ENCODE assay signal across 19 cellular contexts in the genomic region with DNA sequence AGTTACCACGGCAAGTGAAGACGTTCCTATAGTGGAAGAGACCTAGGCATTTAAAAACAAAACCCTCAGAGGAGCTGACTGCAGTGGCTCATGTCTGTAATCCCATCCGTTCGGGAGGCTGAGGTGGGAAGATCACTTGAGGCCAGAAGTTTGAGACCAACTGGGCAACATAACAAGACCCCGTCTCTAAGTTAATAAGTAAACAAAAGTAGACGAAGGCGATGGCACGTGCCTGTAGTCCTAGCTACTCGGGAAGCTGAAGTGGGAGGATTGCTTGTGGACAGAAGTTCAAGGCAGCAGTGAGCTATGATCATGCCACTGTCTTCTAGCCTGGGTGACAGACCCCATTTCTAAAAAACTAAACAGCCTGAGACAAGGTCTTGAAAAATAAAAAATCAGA. TPM values are rescaled to one million over a fixed set of nuclear protein-coding genes. Genes with fewer than 3 reads are reported as not detected.
DNase-seq lines count a peak whose midpoint lies in the region; ATAC-seq and TF ChIP-seq lines count a peak whose summit lies in the region.
"Had no signal": no experiment of that assay in that cellular context is flagged by ENCODE, and none has a peak within 500 bp of the region (broad histone marks: within the 10 kb centered on the region; RNA-seq: fewer than 3 reads in every experiment).

No MANE protein-coding gene starts in this region.

- H3K36me3 Mint-ChIP-seq in activated naive CD4-positive, alpha-beta T cell treated with anti-CD3 and anti-CD28 coated beads, Interleukin-2, amount 50 U/mL, for 24 hours, result peaks cover 4% of the 10 kb centered on the region
- peaks cover 35% of the 10 kb centered on the region for H3K36me3 Mint-ChIP-seq in effector memory CD8-positive, alpha-beta T cell (ENCODE audit: insufficient read depth)
- peaks cover 6% of the 10 kb centered on the region in 2 donors for H3K36me3 Mint-ChIP-seq in CD14-positive monocyte

- no peak overlapping the region for H3K4me3 ChIP-seq in Karpas-422 (ENCODE audit: low read length)
- H3K4me3 ChIP-seq in skeletal muscle tissue (ENCODE audit: low read length in 3 of 3), result peak overlapping the region in 1 of 3 donors; percentile 37
- H3K4me3 ChIP-seq: tibial artery had no signal

- no peaks in the 10 kb centered on the region for H3K9me2 ChIP-seq in Karpas-422 (replicated peaks; ENCODE audit: insufficient read depth, low read length)

- H3K4me3 Mint-ChIP-seq in activated naive CD4-positive, alpha-beta T cell treated with anti-CD3 and anti-CD28 coated beads, Interleukin-2, amount 50 U/mL, for 24 hours, result no peak overlapping the region
- no peak overlapping the region for H3K4me3 Mint-ChIP-seq in effector memory CD8-positive, alpha-beta T cell
- no peak overlapping the region for H3K4me3 Mint-ChIP-seq in CD14-positive monocyte
- H3K4me3 Mint-ChIP-seq: stimulated activated naive B cell treated with anti-CD40 and anti-IgM and Interleukin-4, amounts not matched to agents 10 μg/mL and 1 μg/mL and 100 μg/mL, for 72 hours had no signal

- TF ChIP-seq CTCF in CD14-positive monocyte (IDR thresholded peaks at IDR 0.05), result no peak

- H3K9ac ChIP-seq in Karpas-422 (ENCODE audit: low read length) (no peak overlapping the region), skeletal muscle tissue (ENCODE audit: low read depth in 1 of 3, low read length in 3 of 3) (no peak overlapping the region)

- no peak for DNase-seq in activated naive CD4-positive, alpha-beta T cell treated with anti-CD3 and anti-CD28 coated beads, Interleukin-2, amount 50 U/mL, for 16 hours
- DNase-seq in Karpas-422 (no peak), NCI-H510A (lab: John Stamatoyannopoulos, UW) (no peak), GM03348 (ENCODE audit: low spot score) (no peak), CD14-positive monocyte (ENCODE audit: low spot score) (no peak)
- no peak for DNase-seq in effector memory CD8-positive, alpha-beta T cell
- DNase-seq: aorta; foreskin keratinocyte; GOT3; KBM-7; mammary epithelial cell; NCI-H1694 treated with DMSO at 0.1 percent for 48 hours; NCI-H748 treated with DMSO at 0.1 percent for 48 hours; SHP77; stimulated activated naive B cell treated with anti-CD40 and anti-IgM and Interleukin-4, amounts not matched to agents 10 μg/mL and 1 μg/mL and 100 μg/mL, for 72 hours; tibial artery had no signal

- peaks cover 51% of the 10 kb centered on the region for H3K4me1 Mint-ChIP-seq in activated naive CD4-positive, alpha-beta T cell treated with anti-CD3 and anti-CD28 coated beads, Interleukin-2, amount 50 U/mL, for 24 hours
- H3K4me1 Mint-ChIP-seq in effector memory CD8-positive, alpha-beta T cell (ENCODE audit: low read depth in 2 of 2), result peaks cover 22 to 52% of the 10 kb centered on the region in 2 donors
- peaks cover 34% of the 10 kb centered on the region for H3K4me1 Mint-ChIP-seq in CD14-positive monocyte

- peaks cover 11% of the 10 kb centered on the region for H3K4me1 ChIP-seq in Karpas-422 (ENCODE audit: low read length)
- H3K4me1 ChIP-seq in skeletal muscle tissue (ENCODE audit: control insufficient read depth in 3 of 3, insufficient read depth in 3 of 3, low read length in 3 of 3), result peaks cover 13 to 23% (median 16%) of the 10 kb centered on the region in 3 donors

- no peaks in the 10 kb centered on the region for H3K9me3 Mint-ChIP-seq in activated naive CD4-positive, alpha-beta T cell treated with anti-CD3 and anti-CD28 coated beads, Interleukin-2, amount 50 U/mL, for 24 hours
- no peaks in the 10 kb centered on the region for H3K9me3 Mint-ChIP-seq in effector memory CD8-positive, alpha-beta T cell
- no peaks in the 10 kb centered on the region for H3K9me3 Mint-ChIP-seq in CD14-positive monocyte
- H3K9me3 Mint-ChIP-seq: stimulated activated naive B cell treated with anti-CD40 and anti-IgM and Interleukin-4, amounts not matched to agents 10 μg/mL and 1 μg/mL and 100 μg/mL, for 72 hours had no signal

- no peaks in the 10 kb centered on the region for H4K20me1 ChIP-seq in Karpas-422 (ENCODE audit: insufficient read depth, low read depth, low read length)

- H3K27me3 ChIP-seq in Karpas-422 (ENCODE audit: low read length) (no peaks in the 10 kb centered on the region), skeletal muscle tissue (ENCODE audit: control insufficient read depth in 3 of 3, insufficient read depth in 3 of 3, low read length in 3 of 3) (no peaks in the 10 kb centered on the region)
- H3K27me3 ChIP-seq: foreskin keratinocyte, tibial artery had no signal

- H3K36me3 ChIP-seq in Karpas-422 (ENCODE audit: insufficient read depth, low read length), result no peaks in the 10 kb centered on the region
- no peaks in the 10 kb centered on the region for H3K36me3 ChIP-seq in skeletal muscle tissue (ENCODE audit: control insufficient read depth in 3 of 3, insufficient read depth in 3 of 3, low read length in 3 of 3)
- H3K36me3 ChIP-seq: tibial artery had no signal

- H3K27me3 Mint-ChIP-seq in activated naive CD4-positive, alpha-beta T cell treated with anti-CD3 and anti-CD28 coated beads, Interleukin-2, amount 50 U/mL, for 24 hours, result no peaks in the 10 kb centered on the region
- no peaks in the 10 kb centered on the region for H3K27me3 Mint-ChIP-seq in effector memory CD8-positive, alpha-beta T cell
- peaks cover 0 to 11% (median 9%) of the 10 kb centered on the region in 3 donors for H3K27me3 Mint-ChIP-seq in CD14-positive monocyte (ENCODE audit: low read depth in 3 of 3)
- H3K27me3 Mint-ChIP-seq: stimulated activated naive B cell treated with anti-CD40 and anti-IgM and Interleukin-4, amounts not matched to agents 10 μg/mL and 1 μg/mL and 100 μg/mL, for 72 hours had no signal

- H3K79me2 ChIP-seq in Karpas-422 (ENCODE audit: low read length), result peaks cover 18% of the 10 kb centered on the region

- H3K27ac ChIP-seq in Karpas-422 (ENCODE audit: low read length) (peak overlapping the region; percentile 54), skeletal muscle tissue (ENCODE audit: low read depth, low read length) (peak overlapping the region; percentile 54)
- H3K27ac ChIP-seq: foreskin keratinocyte, tibial artery, VCaP had no signal

- intact Hi-C loops in CD14-positive monocyte (cut with micrococcal nuclease), result loop anchor here (10.0 kb wide), 1 partner anchor 298 kb away; no protein-coding TSS in a partner anchor

- H3K4me2 ChIP-seq in Karpas-422 (ENCODE audit: low read depth, low read length, poor library complexity, severe bottlenecking), result no peak overlapping the region

- H3K9me3 ChIP-seq in Karpas-422 (ENCODE audit: low read length) (no peaks in the 10 kb centered on the region), skeletal muscle tissue (ENCODE audit: control insufficient read depth in 3 of 3, low read length in 3 of 3) (no peaks in the 10 kb centered on the region)
- H3K9me3 ChIP-seq: tibial artery had no signal

- no peak for ATAC-seq in effector memory CD8-positive, alpha-beta T cell (replicated peaks)
- ATAC-seq: foreskin keratinocyte; stimulated activated naive B cell treated with anti-CD40 and anti-IgM and Interleukin-4, amounts not matched to agents 10 μg/mL and 1 μg/mL and 100 μg/mL, for 72 hours had no signal

- H2AFZ ChIP-seq in Karpas-422 (ENCODE audit: low read length), result no peak overlapping the region

- peak overlapping the region; percentile 85 for H3K27ac Mint-ChIP-seq in activated naive CD4-positive, alpha-beta T cell treated with anti-CD3 and anti-CD28 coated beads, Interleukin-2, amount 50 U/mL, for 24 hours
- peak overlapping the region; percentile 52 to 77 for H3K27ac Mint-ChIP-seq in effector memory CD8-positive, alpha-beta T cell
- H3K27ac Mint-ChIP-seq in CD14-positive monocyte, result no peak overlapping the region
- H3K27ac Mint-ChIP-seq: stimulated activated naive B cell treated with anti-CD40 and anti-IgM and Interleukin-4, amounts not matched to agents 10 μg/mL and 1 μg/mL and 100 μg/mL, for 72 hours had no signal

RNA-seq across cellular contexts. Expression of a gene that starts 3.8 kb away (rescaled TPM):
- total RNA-seq in Karpas-422 (2014; rRNA removed; shearing (Covaris generic); ENCODE audit: low replicate concordance), result 165 and 188 TPM in 2 replicates
- 281 TPM for total RNA-seq in skeletal muscle tissue
- 10 to 100 TPM; 65.1 to 82.3 TPM for polyA plus RNA-seq in CD14-positive monocyte

RNA-seq across cellular contexts. Expression of a gene that starts 27.9 kb away (rescaled TPM):
- 108 and 251 TPM in 2 replicates for total RNA-seq in Karpas-422 (2014; rRNA removed; shearing (Covaris generic); ENCODE audit: low replicate concordance)
- 29.7 TPM for total RNA-seq in skeletal muscle tissue
- polyA plus RNA-seq in CD14-positive monocyte, result 10 to 100 TPM; 27.9 to 29.1 TPM

Comparison
In these comparisons a context has a peak if more than half of its experiments do, and no peak if none do; other contexts are left out.
1. H3K27ac Mint-ChIP-seq: peak in activated naive CD4-positive, alpha-beta T cell treated with anti-CD3 and anti-CD28 coated beads, Interleukin-2, amount 50 U/mL, for 24 hours (single experiment) and effector memory CD8-positive, alpha-beta T cell (2 of 2); none in CD14-positive monocyte (0 of 7).